In the genomic region with DNA sequence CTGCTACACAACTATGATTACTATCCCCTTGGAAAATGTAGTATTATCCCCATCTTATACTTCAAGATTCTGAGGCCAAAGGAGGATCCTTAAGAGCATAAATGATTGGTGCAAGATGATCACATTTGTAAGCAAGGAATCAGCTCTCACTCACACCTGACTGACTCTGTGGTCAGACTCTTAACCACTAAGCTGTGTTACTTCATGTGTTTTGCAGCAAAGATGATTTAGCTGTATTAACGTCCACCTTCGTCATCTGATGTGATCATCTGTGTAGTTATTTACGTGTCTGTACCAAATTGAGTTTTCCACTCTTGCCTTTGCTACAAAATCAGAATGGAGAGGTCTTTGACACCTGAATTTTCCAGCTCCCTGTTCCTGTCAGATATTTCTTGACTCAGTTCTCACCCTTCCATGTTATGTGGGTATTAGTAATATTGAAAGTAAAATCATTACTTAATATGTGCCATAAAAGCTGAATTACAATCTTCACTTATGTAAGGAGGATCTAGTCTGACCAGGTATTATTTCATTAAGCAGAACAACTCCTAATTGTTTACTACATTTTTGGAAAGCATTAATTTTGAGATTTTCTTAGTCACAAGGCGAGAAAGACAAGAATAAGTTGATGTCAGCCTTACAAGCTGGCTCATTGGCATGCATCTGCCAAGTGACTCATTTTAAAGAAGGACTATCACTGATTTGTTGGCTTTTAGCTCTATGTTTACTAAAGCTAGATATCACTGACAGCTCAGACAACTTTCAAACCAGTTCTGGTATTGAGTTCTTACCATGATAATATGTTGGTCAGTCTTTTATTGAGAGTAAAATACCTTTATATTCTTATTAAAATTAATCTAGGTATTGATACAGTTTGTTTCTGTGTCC, we compare ENCODE assay signal across 15 cellular contexts.
DNase-seq lines count a peak whose midpoint lies in the region; ATAC-seq, FAIRE-seq and TF ChIP-seq lines count a peak whose summit lies in the region.
"Had no signal": no experiment of that assay in that cellular context is flagged by ENCODE, and none has a peak within 500 bp of the region (broad histone marks: within the 10 kb centered on the region; RNA-seq: fewer than 3 reads in every experiment).

No MANE protein-coding gene starts in this region.

- DNase-seq in smooth muscle cell (lab: John Stamatoyannopoulos, UW; ENCODE audit: unreplicated experiment): no peak
- DNase-seq in RPMI8226: no peak
- DNase-seq in pancreas: no peak
- no peak for DNase-seq in NCI-H2081 treated with DMSO at 0.1 percent for 48 hours (lab: John Stamatoyannopoulos, UW)
- DNase-seq: activated CD4-positive, alpha-beta T cell treated with anti-CD3 and anti-CD28 coated beads for 4 hours; CD8-positive, alpha-beta T cell; effector CD4-positive, alpha-beta T cell; NCI-H2171 treated with DMSO at 0.1 percent for 48 hours; OCI-M1; right lobe of liver; substantia nigra had no signal

- H3K4me1 ChIP-seq in smooth muscle cell (ENCODE audit: low read depth): no peaks in the 10 kb centered on the region
- H3K4me1 ChIP-seq in pancreas: no peaks in the 10 kb centered on the region
- H3K4me1 ChIP-seq: right lobe of liver had no signal

- H3K36me3 ChIP-seq in smooth muscle cell (ENCODE audit: low read depth) (no peaks in the 10 kb centered on the region), pancreas (no peaks in the 10 kb centered on the region)
- H3K36me3 ChIP-seq: right lobe of liver had no signal

- intact Hi-C loops in pancreas (cut with DNase I): no loop called here

- H3K27ac ChIP-seq in smooth muscle cell (ENCODE audit: low read depth) (peak overlapping the region; percentile 42), pancreas (no peak overlapping the region)
- H3K27ac ChIP-seq: right lobe of liver had no signal

- no peaks in the 10 kb centered on the region for H3F3A ChIP-seq in smooth muscle cell (ENCODE audit: low read depth)

- no peaks in the 10 kb centered on the region for H4K20me1 ChIP-seq in smooth muscle cell (ENCODE audit: low read depth)

- H3K9ac ChIP-seq in smooth muscle cell (ENCODE audit: low read depth): no peak overlapping the region

- H3K9me3 ChIP-seq in smooth muscle cell (replicated peaks; ENCODE audit: low read depth) (no peaks in the 10 kb centered on the region), pancreas (no peaks in the 10 kb centered on the region)
- H3K9me3 ChIP-seq: right lobe of liver had no signal

- H3K27me3 ChIP-seq in smooth muscle cell (ENCODE audit: low read depth) (no peaks in the 10 kb centered on the region), pancreas (no peaks in the 10 kb centered on the region)
- H3K27me3 ChIP-seq: right lobe of liver had no signal

- peak; percentile 73 for ATAC-seq in GM19328 (IDR thresholded peaks at IDR 0.05; ENCODE audit: unreplicated experiment)
- peak; percentile 67 for ATAC-seq in HG02763 (IDR thresholded peaks at IDR 0.05; ENCODE audit: unreplicated experiment)
- peak; percentile 93 for ATAC-seq in HG03575 (IDR thresholded peaks at IDR 0.05; ENCODE audit: extremely low read depth, insufficient number of reproducible peaks, low FRiP score, unreplicated experiment)
- no peak for ATAC-seq in pancreas
- ATAC-seq: CD8-positive, alpha-beta T cell; right lobe of liver had no signal

- H2AFZ ChIP-seq in smooth muscle cell (ENCODE audit: low read depth): no peak overlapping the region

- H3K79me2 ChIP-seq in smooth muscle cell (ENCODE audit: low read depth): no peaks in the 10 kb centered on the region

- no peak overlapping the region for H3K4me2 ChIP-seq in smooth muscle cell

- 81% methylated on average over 4 of the region's 4 CpGs for WGBS in smooth muscle cell (ENCODE audit: low lambda C conversion rate)
- WGBS in pancreas, 2 donors: 74 to 80% methylated on average over 4 of the region's 4 CpGs

- H3K4me3 ChIP-seq in smooth muscle cell (no peak overlapping the region), pancreas (no peak overlapping the region)
- H3K4me3 ChIP-seq: right lobe of liver had no signal

- FAIRE-seq in pancreas (lab: Jason Lieb, UNC): no peak
- FAIRE-seq: frontal cortex had no signal

- no peak for TF ChIP-seq CTCF in smooth muscle cell (IDR thresholded peaks at IDR 0.05; ENCODE audit: borderline replicate concordance, insufficient read depth, poor library complexity, severe bottlenecking)
- TF ChIP-seq CTCF in pancreas (IDR thresholded peaks at IDR 0.05): no peak

Comparison
In these comparisons a context has a peak if more than half of its experiments do, and no peak if none do; other contexts are left out.
1. ATAC-seq: peak in GM19328 (single experiment), HG02763 (single experiment) and HG03575 (single experiment); none in pancreas (0 of 4).